ENCODE assay signal across 17 cellular contexts in the genomic region with DNA sequence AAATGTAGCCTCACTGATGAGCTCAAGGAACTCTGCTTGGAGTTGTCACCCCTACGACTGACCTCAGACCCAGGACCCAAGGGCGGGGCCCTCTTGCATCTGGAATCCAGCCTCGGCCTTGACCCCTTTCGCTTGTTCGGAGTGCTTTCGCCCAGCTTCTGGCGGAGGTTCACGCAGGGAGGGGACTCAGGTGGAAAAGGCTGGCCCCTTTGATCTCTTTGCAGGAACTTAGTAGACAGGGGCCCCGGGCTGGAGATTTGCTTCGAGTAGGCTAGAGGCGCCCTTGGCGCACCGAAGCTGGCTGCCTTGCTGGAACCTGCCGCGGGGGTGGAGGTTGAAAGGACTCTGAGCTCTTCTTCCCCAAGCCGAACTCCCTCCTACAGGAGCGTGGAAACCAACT.
DNase-seq lines count a peak whose midpoint lies in the region; ATAC-seq and TF ChIP-seq lines count a peak whose summit lies in the region.
"Had no signal": no experiment of that assay in that cellular context is flagged by ENCODE, and none has a peak within 500 bp of the region (broad histone marks: within the 10 kb centered on the region; RNA-seq: fewer than 3 reads in every experiment).

No MANE protein-coding gene starts in this region.

- H3K27me3 Mint-ChIP-seq in CD14-positive monocyte (ENCODE audit: low read depth in 3 of 3) (peaks cover 52 to 73% (median 59%) of the 10 kb centered on the region in 3 donors), nephron progenitor cell (ENCODE audit: low read depth, poor library complexity) (peaks cover 100% of the 10 kb centered on the region)

- H3K36me3 ChIP-seq in H7 (replicated peaks; ENCODE audit: control insufficient read depth, insufficient read depth, low read length) (no peaks in the 10 kb centered on the region), ectodermal cell (ENCODE audit: control insufficient read depth, insufficient read depth, low read length) (no peaks in the 10 kb centered on the region)
- H3K36me3 ChIP-seq: BLaER1, left lung had no signal

- H3K36me3 Mint-ChIP-seq in CD14-positive monocyte (peaks cover 3 to 6% of the 10 kb centered on the region in 2 donors), nephron progenitor cell (ENCODE audit: low read depth) (no peaks in the 10 kb centered on the region)
- H3K36me3 Mint-ChIP-seq: activated CD8-positive, alpha-beta memory T cell treated with anti-CD3 and anti-CD28 coated beads, Interleukin-2, amount 10 ng/mL, durations not matched to agents 7 days and 5 days had no signal

- H3K27ac Mint-ChIP-seq in CD14-positive monocyte (no peak overlapping the region), nephron progenitor cell (no peak overlapping the region)
- H3K27ac Mint-ChIP-seq: activated CD8-positive, alpha-beta memory T cell treated with anti-CD3 and anti-CD28 coated beads, Interleukin-2, amount 10 ng/mL, durations not matched to agents 7 days and 5 days; dendritic cell treated with granulocyte-macrophage colony-stimulating factor and Interleukin-4, amounts not matched to agents 40 ng/mL and 50 ng/mL, for 4 days; stimulated activated effector memory CD8-positive, alpha-beta T cell treated with anti-CD3 and anti-CD28 coated beads, Interleukin-12 subunit alpha, Interleukin-12 subunit beta, amount 100 ng/mL, for 72 hours had no signal

- peaks cover 27% of the 10 kb centered on the region for H3K4me1 Mint-ChIP-seq in CD14-positive monocyte
- peaks cover 26% of the 10 kb centered on the region for H3K4me1 Mint-ChIP-seq in nephron progenitor cell
- H3K4me1 Mint-ChIP-seq: activated CD8-positive, alpha-beta memory T cell treated with anti-CD3 and anti-CD28 coated beads, Interleukin-2, amount 10 ng/mL, durations not matched to agents 7 days and 5 days; stimulated activated effector memory CD8-positive, alpha-beta T cell treated with anti-CD3 and anti-CD28 coated beads, Interleukin-12 subunit alpha, Interleukin-12 subunit beta, amount 100 ng/mL, for 72 hours had no signal

- H3K4me1 ChIP-seq in ectodermal cell (ENCODE audit: control insufficient read depth, insufficient read depth, low read length): peaks cover 8% of the 10 kb centered on the region
- H3K4me1 ChIP-seq: BLaER1, foreskin keratinocyte had no signal

- no peak for DNase-seq in CD14-positive monocyte (ENCODE audit: low spot score)
- DNase-seq in H7: peak; percentile 56
- peak; percentile 27 for DNase-seq in nephron progenitor cell
- DNase-seq in superior temporal gyrus (ENCODE audit: extremely low spot score): no peak
- no peak for DNase-seq in left lobe of liver (ENCODE audit: low spot score)
- no peak for DNase-seq in EL
- DNase-seq: activated CD8-positive, alpha-beta memory T cell treated with anti-CD3 and anti-CD28 coated beads, Interleukin-2, amount 10 ng/mL, durations not matched to agents 7 days and 5 days; NCI-H1092; NCI-H524 treated with DMSO at 0.1 percent for 48 hours; T-helper 9 cell had no signal

- H3K27me3 ChIP-seq in H7 (ENCODE audit: control insufficient read depth, insufficient read depth, low read length) (peaks cover 58% of the 10 kb centered on the region), ectodermal cell (ENCODE audit: control insufficient read depth, insufficient read depth, low read length, poor library complexity, severe bottlenecking) (peaks cover 92% of the 10 kb centered on the region)
- H3K27me3 ChIP-seq: BLaER1 had no signal

- intact Hi-C loops in CD14-positive monocyte (cut with micrococcal nuclease): no loop called here

- peaks cover 0 to 18% (median 6%) of the 10 kb centered on the region in 7 donors for H3K9me3 Mint-ChIP-seq in CD14-positive monocyte
- no peaks in the 10 kb centered on the region for H3K9me3 Mint-ChIP-seq in nephron progenitor cell
- H3K9me3 Mint-ChIP-seq: dendritic cell treated with granulocyte-macrophage colony-stimulating factor and Interleukin-4, amounts not matched to agents 40 ng/mL and 50 ng/mL, for 4 days; stimulated activated effector memory CD8-positive, alpha-beta T cell treated with anti-CD3 and anti-CD28 coated beads, Interleukin-12 subunit alpha, Interleukin-12 subunit beta, amount 100 ng/mL, for 72 hours had no signal

- peak overlapping the region; percentile 56 to 91 for H3K4me3 Mint-ChIP-seq in CD14-positive monocyte
- peak overlapping the region; percentile 84 for H3K4me3 Mint-ChIP-seq in nephron progenitor cell
- H3K4me3 Mint-ChIP-seq: activated CD8-positive, alpha-beta memory T cell treated with anti-CD3 and anti-CD28 coated beads, Interleukin-2, amount 10 ng/mL, durations not matched to agents 7 days and 5 days; stimulated activated effector memory CD8-positive, alpha-beta T cell treated with anti-CD3 and anti-CD28 coated beads, Interleukin-12 subunit alpha, Interleukin-12 subunit beta, amount 100 ng/mL, for 72 hours had no signal

- H3K4me3 ChIP-seq in H7 (ENCODE audit: insufficient read depth, low read depth, low read length) (peak overlapping the region; percentile 61), ectodermal cell (ENCODE audit: insufficient read depth, low read depth, low read length) (peak overlapping the region; percentile 40)
- H3K4me3 ChIP-seq: BLaER1 had no signal

- H3K27ac ChIP-seq in ectodermal cell (ENCODE audit: insufficient read depth, low read depth, low read length, poor library complexity, severe bottlenecking): no peak overlapping the region
- H3K27ac ChIP-seq: BLaER1, foreskin keratinocyte, left lung had no signal

- ATAC-seq in GM19452 (IDR thresholded peaks at IDR 0.05; ENCODE audit: unreplicated experiment) (no peak), left lobe of liver (no peak)
- ATAC-seq: activated CD8-positive, alpha-beta memory T cell treated with anti-CD3 and anti-CD28 coated beads, Interleukin-2, amount 10 ng/mL, durations not matched to agents 7 days and 5 days; left lung; stimulated activated effector memory CD8-positive, alpha-beta T cell treated with anti-CD3 and anti-CD28 coated beads, Interleukin-12 subunit alpha, Interleukin-12 subunit beta, amount 100 ng/mL, for 72 hours had no signal

- H3K9me3 ChIP-seq in ectodermal cell (ENCODE audit: control insufficient read depth, low read length): no peaks in the 10 kb centered on the region
- H3K9me3 ChIP-seq: left lung had no signal

- 4% methylated on average over 17 of the region's 17 CpGs for WGBS in ectodermal cell, 2 experiments

- TF ChIP-seq CTCF in CD14-positive monocyte (IDR thresholded peaks at IDR 0.05) (no peak), nephron progenitor cell (IDR thresholded peaks at IDR 0.05) (no peak)

Comparison
In these comparisons a context has a peak if more than half of its experiments do, and no peak if none do; other contexts are left out.
1. DNase-seq: peak in H7 (single experiment) and nephron progenitor cell (single experiment); none in CD14-positive monocyte (single experiment), superior temporal gyrus (single experiment), left lobe of liver (single experiment) and EL (single experiment).